Comparison of ENCODE assay signal across 18 cellular contexts in the genomic region with DNA sequence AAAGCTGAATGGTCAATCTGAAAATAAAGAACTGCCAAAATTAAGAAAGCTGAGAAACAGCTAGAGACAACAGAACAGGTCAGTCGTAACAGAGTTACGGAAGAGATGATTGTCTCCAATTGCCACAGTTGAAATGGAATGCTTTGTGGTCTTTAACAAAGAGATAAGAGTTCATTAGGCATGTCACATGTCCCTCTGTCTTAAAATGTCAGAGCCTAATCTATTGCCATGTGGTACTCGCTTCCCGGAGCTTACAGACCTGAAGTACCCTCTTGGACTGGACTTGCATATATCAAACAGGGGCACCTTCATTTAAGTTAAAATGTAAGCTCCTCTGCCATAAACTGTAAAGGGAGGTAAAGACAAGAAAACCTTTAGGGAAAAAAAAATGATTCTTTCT.
"Had no signal": no experiment of that assay in that cellular context is flagged by ENCODE, and none has a peak within 500 bp of the region (broad histone marks: within the 10 kb centered on the region; RNA-seq: fewer than 3 reads in every experiment).

No MANE protein-coding gene starts in this region.

- ATAC-seq: activated CD8-positive, alpha-beta T cell treated with anti-CD3 and anti-CD28 coated beads, Interleukin-2, amount 10 ng/mL, durations not matched to agents 7 days and 5 days; effector memory CD8-positive, alpha-beta T cell; gastrocnemius medialis; right lobe of liver; stimulated activated memory B cell treated with anti-CD40 and anti-IgM and Interleukin-4, amounts not matched to agents 10 μg/mL and 1 μg/mL and 100 μg/mL, for 72 hours had no signal

- H3K27me3 ChIP-seq: dorsolateral prefrontal cortex, esophagus squamous epithelium, gastrocnemius medialis, right lobe of liver, uterus had no signal

- H3K4me3 ChIP-seq: dorsolateral prefrontal cortex, esophagus squamous epithelium, gastrocnemius medialis, right lobe of liver, skin epidermis, uterus had no signal

- H3K27ac ChIP-seq: dorsolateral prefrontal cortex, esophagus squamous epithelium, gastrocnemius medialis, right lobe of liver, skin epidermis, uterus had no signal

- H3K36me3 Mint-ChIP-seq: stimulated activated memory B cell treated with anti-CD40 and anti-IgM and Interleukin-4, amounts not matched to agents 10 μg/mL and 1 μg/mL and 100 μg/mL, for 72 hours had no signal

- H3K9me3 Mint-ChIP-seq: central memory CD8-positive, alpha-beta T cell; effector memory CD8-positive, alpha-beta T cell; stimulated activated memory B cell treated with anti-CD40 and anti-IgM and Interleukin-4, amounts not matched to agents 10 μg/mL and 1 μg/mL and 100 μg/mL, for 72 hours had no signal

- H3K27ac Mint-ChIP-seq: activated CD8-positive, alpha-beta T cell treated with anti-CD3 and anti-CD28 coated beads, Interleukin-2, amount 10 ng/mL, durations not matched to agents 7 days and 5 days; activated naive CD8-positive, alpha-beta T cell treated with anti-CD3 and anti-CD28 coated beads for 36 hours; stimulated activated memory B cell treated with anti-CD40 and anti-IgM and Interleukin-4, amounts not matched to agents 10 μg/mL and 1 μg/mL and 100 μg/mL, for 72 hours had no signal

- H3K27me3 Mint-ChIP-seq: activated naive CD8-positive, alpha-beta T cell treated with anti-CD3 and anti-CD28 coated beads for 36 hours; central memory CD8-positive, alpha-beta T cell; effector memory CD8-positive, alpha-beta T cell; stimulated activated memory B cell treated with anti-CD40 and anti-IgM and Interleukin-4, amounts not matched to agents 10 μg/mL and 1 μg/mL and 100 μg/mL, for 72 hours had no signal

- H3K9me3 ChIP-seq: esophagus squamous epithelium, gastrocnemius medialis, right lobe of liver, uterus had no signal

- H3K4me3 Mint-ChIP-seq: activated CD8-positive, alpha-beta T cell treated with anti-CD3 and anti-CD28 coated beads, Interleukin-2, amount 10 ng/mL, durations not matched to agents 7 days and 5 days; activated naive CD8-positive, alpha-beta T cell treated with anti-CD3 and anti-CD28 coated beads for 36 hours; central memory CD8-positive, alpha-beta T cell; effector memory CD8-positive, alpha-beta T cell; stimulated activated memory B cell treated with anti-CD40 and anti-IgM and Interleukin-4, amounts not matched to agents 10 μg/mL and 1 μg/mL and 100 μg/mL, for 72 hours had no signal

- DNase-seq: activated CD4-positive, alpha-beta T cell treated with anti-CD3 and anti-CD28 coated beads for 1 hour; activated CD4-positive, alpha-beta T cell treated with anti-CD3 and anti-CD28 coated beads, Interleukin-2, amount 50 U/mL, for 1 hour; activated CD8-positive, alpha-beta T cell treated with anti-CD3 and anti-CD28 coated beads, Interleukin-2, amount 10 ng/mL, durations not matched to agents 7 days and 5 days; activated naive CD8-positive, alpha-beta T cell treated with anti-CD3 and anti-CD28 coated beads for 36 hours; activated T-cell treated with anti-CD3 and anti-CD28 coated beads, Interleukin-2, amount 50 U/mL, for 1 hour; dorsolateral prefrontal cortex; effector memory CD8-positive, alpha-beta T cell; esophagus squamous epithelium; gastrocnemius medialis; head of caudate nucleus; occipital lobe; right lobe of liver; stimulated activated CD4-positive, alpha-beta T cell treated with anti-CD3 and anti-CD28 coated beads, Interleukin-2, amount 100 ng/mL, for 24 hours; trophoblast cell; uterus had no signal

- H3K4me1 ChIP-seq: esophagus squamous epithelium, gastrocnemius medialis, uterus had no signal

- H3K36me3 ChIP-seq: esophagus squamous epithelium, right lobe of liver, uterus had no signal
